In the genomic region with DNA sequence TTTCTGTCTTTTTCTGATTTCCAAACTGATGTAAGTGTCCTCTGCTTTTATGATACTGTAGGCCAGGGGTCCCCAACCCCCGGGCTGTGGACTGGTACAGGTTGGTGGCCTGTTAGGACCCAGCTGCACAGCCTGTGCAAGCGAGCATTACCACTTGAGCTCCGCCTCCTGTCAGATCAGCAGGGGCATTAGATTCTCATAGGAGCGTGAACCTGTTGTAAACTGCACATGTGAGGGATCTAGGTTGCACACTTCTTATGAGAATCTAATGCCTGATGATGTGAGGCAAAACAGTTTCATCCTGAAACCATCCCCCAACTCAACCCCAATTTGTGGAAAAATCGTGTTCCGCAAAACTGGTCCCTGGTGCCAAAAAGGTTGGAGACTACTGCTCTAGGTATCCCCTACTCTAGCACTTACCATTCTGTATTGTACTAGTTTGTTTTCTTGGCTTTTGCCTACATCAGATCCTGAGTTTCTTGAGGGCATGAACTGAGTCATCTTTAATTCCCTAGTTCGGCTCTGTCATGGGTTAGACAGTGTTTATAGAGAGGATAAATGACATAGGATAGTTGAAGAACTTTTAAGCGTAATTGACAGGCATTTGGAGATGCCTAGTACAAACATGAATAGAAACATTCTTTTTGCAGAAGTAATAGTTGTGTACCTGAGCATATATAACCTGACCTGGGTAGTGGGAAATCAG, we compare ENCODE assay signal across 21 cellular contexts. TPM values are rescaled to one million over a fixed set of nuclear protein-coding genes. Genes with fewer than 3 reads are reported as not detected.
DNase-seq lines count a peak whose midpoint lies in the region; ATAC-seq and TF ChIP-seq lines count a peak whose summit lies in the region.
"Had no signal": no experiment of that assay in that cellular context is flagged by ENCODE, and none has a peak within 500 bp of the region (broad histone marks: within the 10 kb centered on the region; RNA-seq: fewer than 3 reads in every experiment).

No MANE protein-coding gene starts in this region.

- intact Hi-C loops in left ventricle myocardium inferior (cut with micrococcal nuclease) (no loop called here), Right ventricle myocardium inferior (cut with DNase I) (no loop called here), PC-3 (cut with micrococcal nuclease) (no loop called here), left ventricle myocardium superior (cut with micrococcal nuclease) (no loop called here)

- ATAC-seq in Right ventricle myocardium inferior (no peak), PC-3 (no peak; the same call in 1 of the 2 replicates), T-cell (replicated peaks in 1 of 4) (no peak), left ventricle myocardium superior (no peak), HG02623 (IDR thresholded peaks at IDR 0.05; ENCODE audit: unreplicated experiment) (no peak)
- ATAC-seq: GM23338, left cardiac atrium, upper lobe of right lung had no signal

- H3K9me3 Mint-ChIP-seq in type B pancreatic cell (no peaks in the 10 kb centered on the region), T-cell (no peaks in the 10 kb centered on the region)
- H3K9me3 Mint-ChIP-seq: CD4-positive, CD25-positive, alpha-beta regulatory T cell; GM23338; T-helper 2 cell treated with Interferon-gamma antibody and Interleukin-4, amounts not matched to agents 5 μg/mL and 100 μg/mL, for 36 hours had no signal

- H3K36me3 ChIP-seq in left ventricle myocardium inferior (no peaks in the 10 kb centered on the region), PC-3 (ENCODE audit: low read depth, low read length) (no peaks in the 10 kb centered on the region)
- H3K36me3 ChIP-seq: colonic mucosa, upper lobe of right lung had no signal

- no peak for DNase-seq in left ventricle myocardium inferior
- no peak for DNase-seq in Right ventricle myocardium inferior (ENCODE audit: missing footprints)
- DNase-seq in PC-3, result peak; percentile 62
- DNase-seq in glomerular visceral epithelial cell (ENCODE audit: extremely low spot score), result peak; percentile 7
- DNase-seq in type B pancreatic cell (ENCODE audit: extremely low spot score, unreplicated experiment), result no peak
- no peak for DNase-seq in T-cell
- no peak for DNase-seq in left ventricle myocardium superior
- DNase-seq: activated CD4-positive, CD25-positive, alpha-beta regulatory T cell treated with anti-CD3 and anti-CD28 coated beads, Interleukin-2, amount 50 U/mL, for 72 hours; CD4-positive, CD25-positive, alpha-beta regulatory T cell; colonic mucosa; DMS79 treated with DMSO at 0.1 percent for 48 hours; left cardiac atrium; NCI-H1694 treated with DMSO at 0.1 percent for 48 hours; NCI-H510A treated with DMSO at 0.1 percent for 48 hours; nucleus accumbens; retina; stimulated activated naive CD4-positive, alpha-beta T cell; upper lobe of right lung had no signal

- no peaks in the 10 kb centered on the region for H3F3A ChIP-seq in PC-3 (ENCODE audit: low read length, unreplicated experiment)

- H3K79me2 ChIP-seq in PC-3 (ENCODE audit: low read length), result peaks cover 89% of the 10 kb centered on the region

- H3K4me1 ChIP-seq in left ventricle myocardium inferior (peaks cover 88% of the 10 kb centered on the region), PC-3 (ENCODE audit: insufficient read depth, low read length) (peaks cover 46% of the 10 kb centered on the region)

- peaks cover 50% of the 10 kb centered on the region for H3K4me1 Mint-ChIP-seq in type B pancreatic cell (ENCODE audit: unreplicated experiment)
- peaks cover 70 to 79% (median 72%) of the 10 kb centered on the region in 3 donors for H3K4me1 Mint-ChIP-seq in T-cell

- BruUV-seq in PC-3 (replicated peaks; lab: Mats Ljungman, UMichigan), result no TSS peak

- peak overlapping the region; percentile 42 for H3K27ac ChIP-seq in left ventricle myocardium inferior (replicated peaks)
- H3K27ac ChIP-seq in PC-3 (ENCODE audit: low read length), result no peak overlapping the region
- H3K27ac ChIP-seq: colonic mucosa, upper lobe of right lung had no signal

- no peak overlapping the region for H3K9ac ChIP-seq in PC-3 (ENCODE audit: low read length)

- H3K4me3 Mint-ChIP-seq in type B pancreatic cell (peak overlapping the region; percentile 75), T-cell (peak overlapping the region in 1 of 3 donors; percentile 4)
- H3K4me3 Mint-ChIP-seq: GM23338; T-helper 2 cell treated with Interferon-gamma antibody and Interleukin-4, amounts not matched to agents 5 μg/mL and 100 μg/mL, for 36 hours had no signal

- H3K27ac Mint-ChIP-seq in type B pancreatic cell (peak overlapping the region; percentile 38), T-cell (no peak overlapping the region)
- H3K27ac Mint-ChIP-seq: CD4-positive, CD25-positive, alpha-beta regulatory T cell; GM23338; T-helper 2 cell treated with Interferon-gamma antibody and Interleukin-4, amounts not matched to agents 5 μg/mL and 100 μg/mL, for 36 hours had no signal

- H3K9me3 ChIP-seq in left ventricle myocardium inferior (replicated peaks) (no peaks in the 10 kb centered on the region), PC-3 (ENCODE audit: low read length) (no peaks in the 10 kb centered on the region)
- H3K9me3 ChIP-seq: colonic mucosa, upper lobe of right lung had no signal

- H3K4me2 ChIP-seq in PC-3 (ENCODE audit: low read length), result peak overlapping the region; percentile 87; the same call in 1 of the 2 replicates
- H3K4me2 ChIP-seq: GM23338 had no signal

- no peak for TF ChIP-seq CTCF in left ventricle myocardium inferior (IDR thresholded peaks at IDR 0.05; ENCODE audit: borderline replicate concordance)
- TF ChIP-seq CTCF in PC-3 (conservative IDR thresholded peaks at IDR 0.05; ENCODE audit: low read depth, low read length), result no peak
- no peak for TF ChIP-seq CTCF in type B pancreatic cell (conservative IDR thresholded peaks at IDR 0.05)

- H3K36me3 Mint-ChIP-seq in type B pancreatic cell (no peaks in the 10 kb centered on the region), T-cell (peaks cover 5% of the 10 kb centered on the region)
- H3K36me3 Mint-ChIP-seq: CD4-positive, CD25-positive, alpha-beta regulatory T cell had no signal

- H3K4me3 ChIP-seq in left ventricle myocardium inferior, result no peak overlapping the region
- no peak overlapping the region for H3K4me3 ChIP-seq in PC-3 (ENCODE audit: low read length)
- H3K4me3 ChIP-seq: colonic mucosa, GM23338, upper lobe of right lung had no signal

- H3K27me3 Mint-ChIP-seq in type B pancreatic cell (no peaks in the 10 kb centered on the region), T-cell (no peaks in the 10 kb centered on the region)

- no peaks in the 10 kb centered on the region for H3K27me3 ChIP-seq in left ventricle myocardium inferior (ENCODE audit: low read depth)
- H3K27me3 ChIP-seq in PC-3 (ENCODE audit: low read length), result no peaks in the 10 kb centered on the region
- H3K27me3 ChIP-seq: colonic mucosa, upper lobe of right lung had no signal

- H4K20me1 ChIP-seq in PC-3 (ENCODE audit: low read length), result peaks cover 43% of the 10 kb centered on the region

- POLR2A ChIA-PET in PC-3 (lab: Charles Lee; ENCODE audit: unreplicated experiment) (interaction anchor here (0.7 kb wide), 1 partner anchor 464 kb away, joined by 4 read pairs; no protein-coding TSS in a partner anchor), T-cell (lab: Charles Lee) (no interaction called here)

- CTCF ChIA-PET in PC-3 (lab: Charles Lee) (no interaction called here), T-cell (lab: Charles Lee) (interaction anchor here in 1 of 2 donors (0.5 kb wide), 1 partner anchor 177 kb away, joined by 3 read pairs; no protein-coding TSS in a partner anchor)

- H3K9me2 ChIP-seq in PC-3 (replicated peaks; ENCODE audit: low read length), result no peaks in the 10 kb centered on the region

- no peak overlapping the region for H2AFZ ChIP-seq in PC-3 (ENCODE audit: low read length)
- H2AFZ ChIP-seq: GM23338 had no signal

RNA-seq across cellular contexts. Expression of a gene that starts 4.1 kb away (rescaled TPM):
- total RNA-seq in left ventricle myocardium inferior, result 76.6 TPM
- total RNA-seq in Right ventricle myocardium inferior, result 69.0 TPM
- 31.7 and 36.3 TPM in 2 replicates for total RNA-seq in PC-3 (2014; rRNA removed)
- total RNA-seq in type B pancreatic cell (ENCODE audit: low replicate concordance), result 55.1 and 67.4 TPM in 2 replicates
- total RNA-seq in T-cell, result 10 to 100 TPM; 17.3 to 29.9 (median 24.2) TPM
- total RNA-seq in left ventricle myocardium superior, result 66.2 TPM

Comparison
In these comparisons a context has a peak if more than half of its experiments do, and no peak if none do; other contexts are left out.
1. DNase-seq: peak in PC-3 (single experiment) and glomerular visceral epithelial cell (single experiment); none in left ventricle myocardium inferior (single experiment), Right ventricle myocardium inferior (single experiment), type B pancreatic cell (single experiment), T-cell (0 of 34) and left ventricle myocardium superior (single experiment).